In genomic region chr1:43653339-43653738, GRCh38 we compare ENCODE assay signal across 8 cellular contexts. TPM values are rescaled to one million over a fixed set of nuclear protein-coding genes. Genes with fewer than 3 reads are reported as not detected.
A peak's percentile ranks its signal among the peaks of the same experiment; 100 is the strongest.
DNase-seq lines count a peak whose midpoint lies in the region; ATAC-seq, FAIRE-seq and TF ChIP-seq lines count a peak whose summit lies in the region.

No MANE protein-coding gene starts in this region.

- no peak overlapping the region for H4K8ac ChIP-seq in mesendoderm (ENCODE audit: low read depth, low read length)

- DNase-seq in G401 (ENCODE audit: low spot score) (peak; percentile 51), KBM-7 (peak; percentile 54), astrocyte (ENCODE audit: low read depth) (peak; percentile 21), mesendoderm (peak; percentile 89), epidermal melanocyte (ENCODE audit: insufficient read length, low spot score) (no peak), left lung (no peak), transverse colon (no peak)

- H3K36me3 ChIP-seq in astrocyte (ENCODE audit: insufficient read depth, low read length) (peaks cover 24% of the 10 kb centered on the region), mesendoderm (ENCODE audit: control insufficient read depth, insufficient read depth, low read length) (peaks cover 3% of the 10 kb centered on the region), left lung (peaks cover 0 to 51% of the 10 kb centered on the region in 2 donors), transverse colon (peaks cover 0 to 48% (median 18%) of the 10 kb centered on the region in 4 donors)

- H3K27ac Mint-ChIP-seq in astrocyte (ENCODE audit: unreplicated experiment), result peak overlapping the region; percentile 1

- H3K4me2 ChIP-seq in astrocyte (ENCODE audit: low read length), result peak overlapping the region; percentile 2
- no peak overlapping the region for H3K4me2 ChIP-seq in mesendoderm (ENCODE audit: low read length)

- H3K36me3 Mint-ChIP-seq in astrocyte (ENCODE audit: low read depth, unreplicated experiment), result peaks cover 8% of the 10 kb centered on the region

- no peak overlapping the region for H3K4ac ChIP-seq in mesendoderm (ENCODE audit: low read depth, low read length)

- no peaks in the 10 kb centered on the region for H3K9me3 Mint-ChIP-seq in astrocyte (ENCODE audit: unreplicated experiment)

- peak overlapping the region; percentile 22 for H3K56ac ChIP-seq in mesendoderm (ENCODE audit: low read length)

- H3K27me3 Mint-ChIP-seq in astrocyte (ENCODE audit: low read depth, unreplicated experiment), result no peaks in the 10 kb centered on the region

- TF ChIP-seq EP300 in transverse colon (IDR thresholded peaks at IDR 0.05; ENCODE audit: low read depth), result no peak

- ATAC-seq in GM19395 (IDR thresholded peaks at IDR 0.05; ENCODE audit: unreplicated experiment) (no peak), left lung (no peak)

- FAIRE-seq in astrocyte (lab: Jason Lieb, UNC), result no peak

- H3K4me1 ChIP-seq in astrocyte (ENCODE audit: insufficient read depth, low read length), result peaks cover 18% of the 10 kb centered on the region
- peaks cover 5% of the 10 kb centered on the region for H3K4me1 ChIP-seq in mesendoderm (ENCODE audit: control insufficient read depth, low read depth, low read length)
- peaks cover 16 to 36% of the 10 kb centered on the region in 2 donors for H3K4me1 ChIP-seq in left lung
- H3K4me1 ChIP-seq in transverse colon, result peaks cover 15 to 38% (median 18%) of the 10 kb centered on the region in 4 donors

- peaks cover 11% of the 10 kb centered on the region for H3K79me1 ChIP-seq in mesendoderm (ENCODE audit: low read length)

- TF ChIP-seq CTCF in astrocyte (IDR thresholded peaks at IDR 0.05; ENCODE audit: insufficient read depth, low read depth, low read length) (peak; percentile 42), left lung (IDR thresholded peaks at IDR 0.05) (no peak), transverse colon (IDR thresholded peaks at IDR 0.05) (no peak)

- H3K4me3 ChIP-seq in astrocyte (ENCODE audit: insufficient read depth, low read depth, low read length), result no peak overlapping the region
- H3K4me3 ChIP-seq in mesendoderm (ENCODE audit: low read length), result no peak overlapping the region
- no peak overlapping the region for H3K4me3 ChIP-seq in left lung
- no peak overlapping the region for H3K4me3 ChIP-seq in transverse colon

- H2BK5ac ChIP-seq in mesendoderm (ENCODE audit: low read length), result no peak overlapping the region

- H2BK120ac ChIP-seq in mesendoderm (ENCODE audit: low read depth, low read length), result no peak overlapping the region

- peaks cover 47% of the 10 kb centered on the region for H3K79me2 ChIP-seq in astrocyte (ENCODE audit: insufficient read depth, low read length)
- H3K79me2 ChIP-seq in mesendoderm (ENCODE audit: control insufficient read depth, insufficient read depth, low read length), result peaks cover 15% of the 10 kb centered on the region

- no CpG with 5 or more reads among the region's 3 CpGs for WGBS in mesendoderm (ENCODE audit: extremely low coverage, insufficient coverage, low lambda C conversion rate)
- 81 to 93% methylated on average over 2 to 3 of the region's 3 CpGs for WGBS in transverse colon (ENCODE audit: low coverage in 1 of 2), 2 donors

- H3K23ac ChIP-seq in mesendoderm (ENCODE audit: low read length), result no peak overlapping the region

- peaks cover 20% of the 10 kb centered on the region for H3K4me1 Mint-ChIP-seq in astrocyte (ENCODE audit: low read depth, unreplicated experiment)

- peak overlapping the region; percentile 100 for H3K4me3 Mint-ChIP-seq in astrocyte (ENCODE audit: unreplicated experiment)

- H3K9me3 ChIP-seq in astrocyte (ENCODE audit: insufficient read depth, low read depth, low read length), result no peaks in the 10 kb centered on the region
- H3K9me3 ChIP-seq in left lung, result no peaks in the 10 kb centered on the region
- no peaks in the 10 kb centered on the region for H3K9me3 ChIP-seq in transverse colon

- intact Hi-C loops in left lung (cut with DNase I) (no loop called here), transverse colon (cut with DNase I; ENCODE audit: low total_unique reads) (no loop called here)

- H3K27me3 ChIP-seq in astrocyte (ENCODE audit: insufficient read depth, low read length) (no peaks in the 10 kb centered on the region), mesendoderm (ENCODE audit: insufficient read depth, low read length, poor library complexity) (no peaks in the 10 kb centered on the region), left lung (no peaks in the 10 kb centered on the region), transverse colon (no peaks in the 10 kb centered on the region)

- no peak overlapping the region for H2AFZ ChIP-seq in astrocyte (ENCODE audit: low read depth, low read length)

- no peak overlapping the region for H3K9ac ChIP-seq in astrocyte (ENCODE audit: low read length)
- H3K9ac ChIP-seq in mesendoderm (ENCODE audit: low read length), result peak overlapping the region; percentile 38

- TF ChIP-seq POLR2A in transverse colon (IDR thresholded peaks at IDR 0.05), result no peak

- H2AK5ac ChIP-seq in mesendoderm (ENCODE audit: low read length), result no peak overlapping the region

- H3K18ac ChIP-seq in mesendoderm (ENCODE audit: low read length), result no peak overlapping the region

- no peak overlapping the region for H4K5ac ChIP-seq in mesendoderm (ENCODE audit: low read length)

- no peak overlapping the region for H2BK15ac ChIP-seq in mesendoderm (replicated peaks; ENCODE audit: low read depth)

- H3K27ac ChIP-seq in astrocyte (ENCODE audit: low read depth, low read length) (no peak overlapping the region), mesendoderm (ENCODE audit: low read depth, low read length) (no peak overlapping the region), left lung (no peak overlapping the region), transverse colon (no peak overlapping the region)

- H4K20me1 ChIP-seq in astrocyte (ENCODE audit: insufficient read depth, low read length), result peaks cover 54% of the 10 kb centered on the region

- in situ Hi-C loops in G401 (cut with HindIII; ENCODE audit: low sequenced_read_pairs), result no loop called here
- in situ Hi-C loops in KBM-7 (cut with MboI; ENCODE audit: low pct_unique_long_range_greater_than_20kb, low sequenced_read_pairs), result no loop called here
- in situ Hi-C loops in transverse colon (cut with MboI; ENCODE audit: low pct_ligation_motif_present in 1 of 4, low pct_unique_long_range_greater_than_20kb in 1 of 4, low sequenced_read_pairs in 3 of 4), result no loop called here

RNA-seq across cellular contexts. Expression of gene KDM4A, which starts 3.4 kb away (rescaled TPM):
- total RNA-seq in G401 (2014; rRNA removed; shearing (Covaris generic)), result 41.8 and 48.2 TPM in 2 replicates
- total RNA-seq in astrocyte, result 93.5 and 97.5 TPM in 2 replicates
- 26.4 TPM for polyA plus RNA-seq in mesendoderm (2013, experiment 1 of 2)
- polyA plus RNA-seq in mesendoderm (2013, experiment 2 of 2), result 27.4 TPM
- total RNA-seq in left lung, result 10 to 100 TPM; 40.6 to 48.8 TPM
- total RNA-seq in transverse colon, result 10 to 100 TPM; 27.3 to 55.4 (median 45.4) TPM

RNA-seq across cellular contexts. Expression of gene ST3GAL3, which starts 54.0 kb away (rescaled TPM):
- total RNA-seq in G401 (2014; rRNA removed; shearing (Covaris generic)), result 14.2 and 15.7 TPM in 2 replicates
- total RNA-seq in astrocyte, result 11.4 and 13.9 TPM in 2 replicates
- 2.9 TPM for polyA plus RNA-seq in mesendoderm (2013, experiment 1 of 2)
- polyA plus RNA-seq in mesendoderm (2013, experiment 2 of 2), result 3.0 TPM
- total RNA-seq in left lung, result 10 to 100 TPM; 18.9 to 23.2 TPM
- 10 to 100 TPM in 2 of 4 donors, 1 to 10 TPM in 2; 4.8 to 23.9 (median 9.7) TPM for total RNA-seq in transverse colon

Comparison
In these comparisons a context has a peak if more than half of its experiments do, and no peak if none do; other contexts are left out.
1. DNase-seq: peak in G401 (single experiment), KBM-7 (single experiment), astrocyte (single experiment) and mesendoderm (single experiment); none in epidermal melanocyte (single experiment), left lung (0 of 2) and transverse colon (single experiment).